ENCODE assay signal across 8 cellular contexts in the genomic region with DNA sequence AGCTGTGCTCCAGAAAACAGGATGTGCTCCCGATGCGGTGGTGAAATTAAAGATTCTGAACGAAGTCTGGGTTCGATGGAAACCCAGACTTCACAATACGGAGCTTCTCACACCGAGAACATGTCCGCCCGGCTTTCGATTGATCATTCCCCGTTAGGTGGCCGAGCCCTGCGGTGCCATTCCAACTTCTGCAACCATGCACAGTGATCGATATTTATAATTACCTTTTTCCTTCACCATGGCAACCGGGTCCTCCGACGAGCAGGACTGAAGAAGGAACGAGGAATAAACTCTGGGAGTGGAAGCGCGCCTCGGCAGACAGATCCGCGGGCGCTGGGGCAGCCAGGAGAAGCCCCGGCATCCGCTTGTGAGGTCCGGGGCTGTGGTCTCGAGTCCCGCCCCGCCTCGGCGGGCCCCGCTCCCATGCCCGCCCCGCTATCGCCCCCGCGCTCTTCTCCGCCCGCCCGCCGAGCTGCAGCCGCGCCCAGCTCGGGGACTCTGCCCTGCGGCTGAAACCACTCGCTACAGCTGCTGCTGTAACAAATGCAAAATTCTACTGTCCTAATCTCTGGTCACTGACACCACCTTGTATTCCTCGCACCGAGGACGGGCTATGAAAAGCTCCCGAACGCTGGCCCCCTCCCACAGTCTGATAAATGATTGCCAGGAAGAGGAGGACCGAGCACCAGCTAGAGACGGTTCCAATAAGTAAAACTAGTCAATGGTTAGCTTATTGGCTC. TPM values are rescaled to one million over a fixed set of nuclear protein-coding genes. Genes with fewer than 3 reads are reported as not detected.
DNase-seq lines count a peak whose midpoint lies in the region; ATAC-seq and TF ChIP-seq lines count a peak whose summit lies in the region.

No MANE protein-coding gene starts in this region.

- 0% methylated on average over 9 of the region's 53 CpGs for WGBS in right lobe of liver (ENCODE audit: insufficient coverage, low coverage, low lambda C conversion rate, missing lambda C conversion rate)

- peak; percentile 78 for ATAC-seq in GM18873 (IDR thresholded peaks at IDR 0.05; ENCODE audit: low FRiP score, unreplicated experiment)
- peak; percentile 59 for ATAC-seq in HG03108 (IDR thresholded peaks at IDR 0.05; ENCODE audit: unreplicated experiment)
- peak; percentile 67 to 88 (median 80) for ATAC-seq in right lobe of liver
- ATAC-seq in stimulated activated memory B cell treated with anti-CD40 and anti-IgM and Interleukin-4, amounts not matched to agents 10 μg/mL and 1 μg/mL and 100 μg/mL, for 72 hours = peak; percentile 61

- no peak for TF ChIP-seq CTCF in AG04449 (IDR thresholded peaks at IDR 0.05; ENCODE audit: insufficient read depth, low read length, missing control alignments)
- TF ChIP-seq CTCF in right lobe of liver (IDR thresholded peaks at IDR 0.05) = peak in 2 of 4 donors; percentile 11 to 12

- H3K9me3 ChIP-seq in right lobe of liver = no peaks in the 10 kb centered on the region

- peaks cover 76% of the 10 kb centered on the region for H3K27me3 Mint-ChIP-seq in stimulated activated memory B cell treated with anti-CD40 and anti-IgM and Interleukin-4, amounts not matched to agents 10 μg/mL and 1 μg/mL and 100 μg/mL, for 72 hours

- intact Hi-C loops in right lobe of liver (cut with DNase I) = no loop called here

- TF ChIP-seq POLR2A in right lobe of liver (IDR thresholded peaks at IDR 0.05) = peak; percentile 86

- H3K27ac Mint-ChIP-seq in stimulated activated memory B cell treated with anti-CD40 and anti-IgM and Interleukin-4, amounts not matched to agents 10 μg/mL and 1 μg/mL and 100 μg/mL, for 72 hours = no peak overlapping the region

- peak overlapping the region; percentile 81 to 97 (median 97) for H3K27ac ChIP-seq in right lobe of liver

- no peak for DNase-seq in AG04449 (ENCODE audit: low read depth, low spot score)
- DNase-seq in T-helper 2 cell = peak in 3 of 5 experiments; percentile 4 to 19 (median 6)
- DNase-seq in dedifferentiated amniotic fluid mesenchymal stem cell (ENCODE audit: extremely low spot score) = peak; percentile 42
- peak; percentile 74 to 91 (median 81) for DNase-seq in right lobe of liver
- DNase-seq in Kasumi-1 (lab: John Stamatoyannopoulos, UW) = no peak

- H3K4me3 ChIP-seq in AG04449 (ENCODE audit: low read depth, low read length) (peak overlapping the region; percentile 68), right lobe of liver (peak overlapping the region; percentile 63 to 72 (median 66))

- H3K36me3 Mint-ChIP-seq in stimulated activated memory B cell treated with anti-CD40 and anti-IgM and Interleukin-4, amounts not matched to agents 10 μg/mL and 1 μg/mL and 100 μg/mL, for 72 hours = no peaks in the 10 kb centered on the region

- H3K4me1 ChIP-seq in right lobe of liver = peaks cover 0 to 41% (median 5%) of the 10 kb centered on the region in 4 donors

- no peaks in the 10 kb centered on the region for H3K9me3 Mint-ChIP-seq in stimulated activated memory B cell treated with anti-CD40 and anti-IgM and Interleukin-4, amounts not matched to agents 10 μg/mL and 1 μg/mL and 100 μg/mL, for 72 hours

- POLR2A ChIA-PET in AG04449 (lab: Yijun Ruan, JAX) = no interaction called here

- CTCF ChIA-PET in AG04449 (lab: Yijun Ruan, JAX) = interaction anchor here (0.9 to 3.1 kb wide), 6 partner anchors 15 to 190 kb away, joined by 3 to 9 read pairs (median 4); a partner anchor contains a TSS

- H3K4me1 Mint-ChIP-seq in stimulated activated memory B cell treated with anti-CD40 and anti-IgM and Interleukin-4, amounts not matched to agents 10 μg/mL and 1 μg/mL and 100 μg/mL, for 72 hours = peaks cover 32% of the 10 kb centered on the region

- no peaks in the 10 kb centered on the region for H3K36me3 ChIP-seq in right lobe of liver

- peak overlapping the region; percentile 84 for H3K4me3 Mint-ChIP-seq in stimulated activated memory B cell treated with anti-CD40 and anti-IgM and Interleukin-4, amounts not matched to agents 10 μg/mL and 1 μg/mL and 100 μg/mL, for 72 hours

- H3K27me3 ChIP-seq in right lobe of liver = no peaks in the 10 kb centered on the region

RNA-seq across cellular contexts. Expression of a gene that starts 26.2 kb away (rescaled TPM):
- 10 to 100 TPM; 38.8 to 76.5 (median 50.6) TPM for total RNA-seq in right lobe of liver

Comparison
In these comparisons a context has a peak if more than half of its experiments do, and no peak if none do; other contexts are left out.
1. DNase-seq: peak in T-helper 2 cell (3 of 5), dedifferentiated amniotic fluid mesenchymal stem cell (single experiment) and right lobe of liver (3 of 3); none in AG04449 (single experiment) and Kasumi-1 (0 of 2).
2. Peak in every context shown above with its lines, with median percentiles within 50 percentile points of each other: ATAC-seq.